21 cellular contexts compared by ENCODE assay signal in genomic region chr4:26573389-26573794, GRCh38. TPM values are rescaled to one million over a fixed set of nuclear protein-coding genes. Genes with fewer than 3 reads are reported as not detected.
DNase-seq lines count a peak whose midpoint lies in the region; ATAC-seq and TF ChIP-seq lines count a peak whose summit lies in the region.
"Had no signal": no experiment of that assay in that cellular context is flagged by ENCODE, and none has a peak within 500 bp of the region (broad histone marks: within the 10 kb centered on the region; RNA-seq: fewer than 3 reads in every experiment).

No MANE protein-coding gene starts in this region.

- CTCF ChIA-PET in A673 (lab: Charles Lee), result no interaction called here

- 85 to 100% methylated on average over 1 of the region's 1 CpG for WGBS in aorta, 2 donors

- H3K9me3 ChIP-seq in A673 (ENCODE audit: low read depth, low read length, poor library complexity, severe bottlenecking) (no peaks in the 10 kb centered on the region), aorta (ENCODE audit: control insufficient read depth, low read length) (no peaks in the 10 kb centered on the region)
- H3K9me3 ChIP-seq: A549, breast epithelium, testis had no signal

- TF ChIP-seq CTCF in A673 (conservative IDR thresholded peaks at IDR 0.05; ENCODE audit: low read depth, low read length), result no peak

- H3K27ac ChIP-seq in A673 (ENCODE audit: low read depth, low read length, poor library complexity, severe bottlenecking) (no peak overlapping the region), aorta (ENCODE audit: low read depth in 1 of 2, low read length in 2 of 2) (no peak overlapping the region)
- H3K27ac ChIP-seq: A549, breast epithelium, KMS-11, testis had no signal

- no peaks in the 10 kb centered on the region for H3K27me3 ChIP-seq in A673 (replicated peaks; ENCODE audit: insufficient read depth, low read depth, low read length, poor library complexity)
- H3K27me3 ChIP-seq in aorta (ENCODE audit: control insufficient read depth in 1 of 2, insufficient read depth in 2 of 2, low read length in 1 of 2), result no peaks in the 10 kb centered on the region
- H3K27me3 ChIP-seq: breast epithelium, testis had no signal

- H3K4me1 ChIP-seq in A673 (ENCODE audit: insufficient read depth, low read length, poor library complexity, severe bottlenecking), result peaks cover 31% of the 10 kb centered on the region
- no peaks in the 10 kb centered on the region for H3K4me1 ChIP-seq in aorta (ENCODE audit: control insufficient read depth in 1 of 2, insufficient read depth in 2 of 2, low read length in 2 of 2)
- H3K4me1 ChIP-seq: breast epithelium, testis had no signal

- H3K36me3 ChIP-seq in A673 (ENCODE audit: insufficient read depth, low read length, poor library complexity, severe bottlenecking) (no peaks in the 10 kb centered on the region), aorta (ENCODE audit: control insufficient read depth in 1 of 2, insufficient read depth in 2 of 2, low read length in 1 of 2) (no peaks in the 10 kb centered on the region)
- H3K36me3 ChIP-seq: breast epithelium had no signal

- intact Hi-C loops in A673 (cut with micrococcal nuclease; ENCODE audit: unreplicated experiment), result no loop called here
- intact Hi-C loops in aorta (cut with DNase I), result no loop called here

- no TSS peak for BruUV-seq in A673 (replicated peaks; lab: Mats Ljungman, UMichigan)

- DNase-seq in A673 (ENCODE audit: low spot score) (peak; percentile 6), HS-27A (ENCODE audit: low read depth) (peak; percentile 73), iPS-NIHi11 (ENCODE audit: low spot score) (peak; percentile 26), RPMI8226 (no peak), aorta (no peak), HK-2 (ENCODE audit: unreplicated experiment) (no peak)
- DNase-seq in activated CD4-positive, CD25-positive, alpha-beta regulatory T cell treated with anti-CD3 and anti-CD28 coated beads, Interleukin-2, amount 50 U/mL, for 72 hours, result no peak
- DNase-seq: activated CD8-positive, alpha-beta memory T cell treated with anti-CD3 and anti-CD28 coated beads for 24 hours; activated T-cell treated with anti-CD3 and anti-CD28 coated beads, Interleukin-2, amount 50 U/mL, for 48 hours; hypothalamus; NCI-H1105 treated with DMSO at 0.1 percent for 48 hours; NCI-H526 treated with DMSO at 0.1 percent for 48 hours; retina; SIG-M5; stimulated activated CD4-positive, alpha-beta T cell treated with anti-CD3 and anti-CD28 coated beads, Interleukin-15, amount 100 ng/mL, for 24 hours; testis had no signal

- POLR2A ChIA-PET in A673 (lab: Charles Lee; ENCODE audit: low non-redundant PET), result no interaction called here

- no peak overlapping the region for H3K4me3 ChIP-seq in A673 (ENCODE audit: low read depth, low read length, poor library complexity, severe bottlenecking)
- H3K4me3 ChIP-seq in aorta (ENCODE audit: low read length in 2 of 2), result no peak overlapping the region
- H3K4me3 ChIP-seq: A549, breast epithelium, testis had no signal

- ATAC-seq in SK-N-SH treated with all-trans-retinoic acid at 6 μM for 48 hours (peak; percentile 41), aorta (ENCODE audit: low FRiP score) (no peak)
- ATAC-seq: A549, left lobe of liver had no signal

TF ChIP-seq in SK-N-SH treated with all-trans-retinoic acid at 6 μM for 48 hours, 23 proteins besides CTCF, POLR2A, EP300 and RAD21:
- no peak for TF ChIP-seq PPARA (CRISPR knock-in tag; IDR thresholded peaks at IDR 0.05; ENCODE audit: borderline replicate concordance)
- TF ChIP-seq OSR1 (CRISPR knock-in tag; IDR thresholded peaks at IDR 0.05), result no peak
- TF ChIP-seq ZFP3 (CRISPR knock-in tag; IDR thresholded peaks at IDR 0.05), result no peak
- TF ChIP-seq TCF4 (CRISPR knock-in tag; IDR thresholded peaks at IDR 0.05; ENCODE audit: borderline replicate concordance), result no peak
- no peak for TF ChIP-seq TOX (CRISPR knock-in tag; IDR thresholded peaks at IDR 0.05; ENCODE audit: borderline replicate concordance)
- no peak for TF ChIP-seq SNAI2 (CRISPR knock-in tag; IDR thresholded peaks at IDR 0.05)
- no peak for TF ChIP-seq CSRNP3 (CRISPR knock-in tag; IDR thresholded peaks at IDR 0.05)
- TF ChIP-seq POU6F1 (CRISPR knock-in tag; IDR thresholded peaks at IDR 0.05; ENCODE audit: borderline replicate concordance, low read depth), result no peak
- TF ChIP-seq BACH2 (CRISPR knock-in tag; IDR thresholded peaks at IDR 0.05; ENCODE audit: borderline replicate concordance), result no peak

RNA-seq across cellular contexts. Expression of gene TBC1D19, which starts 10.5 kb away (rescaled TPM):
- 9.9 and 10.9 TPM in 2 replicates for total RNA-seq in A673 (2021)
- total RNA-seq in aorta, result 10 to 100 TPM in 1 of 2 donors, 1 to 10 TPM in 1; 9.1 to 13.2 TPM
- polyA plus RNA-seq in aorta, result 1 to 10 TPM; 2.9 to 5.2 TPM

Comparison
In these comparisons a context has a peak if more than half of its experiments do, and no peak if none do; other contexts are left out.
1. DNase-seq: peak in A673 (single experiment), HS-27A (single experiment) and iPS-NIHi11 (single experiment); none in RPMI8226 (single experiment), aorta (0 of 2), activated CD4-positive, CD25-positive, alpha-beta regulatory T cell treated with anti-CD3 and anti-CD28 coated beads, Interleukin-2, amount 50 U/mL, for 72 hours (single experiment) and HK-2 (single experiment).